In the genomic region with DNA sequence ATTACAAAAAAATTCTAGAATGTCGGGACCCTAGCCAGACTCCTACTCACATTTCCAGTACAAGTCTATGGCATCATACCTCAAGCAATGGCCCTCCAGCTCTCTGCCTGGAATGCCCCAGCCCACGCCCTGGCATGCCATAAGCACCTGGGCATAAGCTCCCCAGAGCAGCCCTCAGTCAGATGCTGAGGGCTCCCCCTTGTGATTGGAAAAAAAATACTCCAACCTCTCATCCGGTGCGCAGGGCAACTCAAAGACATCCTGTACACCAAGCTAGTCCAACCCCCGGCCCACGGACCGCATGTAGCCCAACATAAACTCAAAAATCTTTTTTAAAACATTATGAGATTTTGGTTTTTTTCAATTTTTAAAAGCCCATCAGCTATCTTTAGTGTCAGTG, we compare ENCODE assay signal across 8 cellular contexts.
A peak's percentile ranks its signal among the peaks of the same experiment; 100 is the strongest.
DNase-seq lines count a peak whose midpoint lies in the region; ATAC-seq, FAIRE-seq and TF ChIP-seq lines count a peak whose summit lies in the region.

No MANE protein-coding gene starts in this region.

- H2AFZ ChIP-seq in OCI-LY7 (ENCODE audit: low read length) (no peak overlapping the region), endothelial cell of umbilical vein (ENCODE audit: low read depth, low read length) (no peak overlapping the region), osteoblast (ENCODE audit: low read length) (no peak overlapping the region)

- TF ChIP-seq CTCF in DOHH2 (IDR thresholded peaks at IDR 0.05; ENCODE audit: low read depth, low read length, poor library complexity, severe bottlenecking) (peak; percentile 39), OCI-LY7 (conservative IDR thresholded peaks at IDR 0.05; ENCODE audit: low read length) (peak; percentile 48), endothelial cell of umbilical vein (IDR thresholded peaks at IDR 0.05; ENCODE audit: extremely low read depth in 1 of 2, insufficient read depth in 1 of 2, low read depth in 1 of 2, low read length in 2 of 2) (peak; percentile 36 to 58), osteoblast (IDR thresholded peaks at IDR 0.05; ENCODE audit: extremely low read depth, low read depth, low read length) (peak; percentile 67)

- no peaks in the 10 kb centered on the region for H3K36me3 ChIP-seq in DOHH2 (ENCODE audit: control insufficient read depth, low read length)
- no peaks in the 10 kb centered on the region for H3K36me3 ChIP-seq in OCI-LY7 (ENCODE audit: insufficient read depth, low read length)
- no peaks in the 10 kb centered on the region for H3K36me3 ChIP-seq in endothelial cell of umbilical vein (ENCODE audit: control insufficient read depth in 2 of 2, extremely low read depth in 1 of 2, insufficient read depth in 2 of 2, low read length in 2 of 2)
- no peaks in the 10 kb centered on the region for H3K36me3 ChIP-seq in osteoblast (ENCODE audit: insufficient read depth, low read length)

- DNase-seq in OCI-LY7 (ENCODE audit: low spot score), result peak; percentile 5
- peak; percentile 46 for DNase-seq in endothelial cell of umbilical vein (ENCODE audit: low read depth, low spot score)
- DNase-seq in osteoblast (ENCODE audit: insufficient read length, low spot score, missing footprints), result peak; percentile 51
- DNase-seq in kidney glomerular epithelial cell (lab: John Stamatoyannopoulos, UW), result no peak
- no peak for DNase-seq in cerebellar nuclear complex (lab: John Stamatoyannopoulos, UW)

- H3K9ac ChIP-seq in endothelial cell of umbilical vein (replicated peaks; ENCODE audit: extremely low read depth, insufficient read depth, low read length), result no peak overlapping the region

- H4K20me1 ChIP-seq in DOHH2 (ENCODE audit: control insufficient read depth, insufficient read depth, low read depth, low read length), result no peaks in the 10 kb centered on the region
- H4K20me1 ChIP-seq in OCI-LY7 (ENCODE audit: insufficient read depth, low read length), result no peaks in the 10 kb centered on the region
- no peaks in the 10 kb centered on the region for H4K20me1 ChIP-seq in endothelial cell of umbilical vein (replicated peaks; ENCODE audit: control insufficient read depth, extremely low read depth, insufficient read depth, low read length)
- no peaks in the 10 kb centered on the region for H4K20me1 ChIP-seq in osteoblast (ENCODE audit: insufficient read depth, low read length)

- no peaks in the 10 kb centered on the region for H3K9me1 ChIP-seq in endothelial cell of umbilical vein (replicated peaks; ENCODE audit: control insufficient read depth, extremely low read depth, insufficient read depth, low read length)

- no peak for FAIRE-seq in endothelial cell of umbilical vein (lab: Jason Lieb, UNC)

- H3K79me2 ChIP-seq in DOHH2 (ENCODE audit: control insufficient read depth, low read length), result no peaks in the 10 kb centered on the region
- no peaks in the 10 kb centered on the region for H3K79me2 ChIP-seq in OCI-LY7 (ENCODE audit: insufficient read depth, low read depth, low read length)
- no peaks in the 10 kb centered on the region for H3K79me2 ChIP-seq in endothelial cell of umbilical vein (ENCODE audit: control insufficient read depth, insufficient read depth, low read length)
- no peaks in the 10 kb centered on the region for H3K79me2 ChIP-seq in osteoblast (ENCODE audit: insufficient read depth, low read length)

- no peaks in the 10 kb centered on the region for H3F3A ChIP-seq in DOHH2 (ENCODE audit: control insufficient read depth, insufficient read depth)

- peak; percentile 49 for ATAC-seq in GM18873 (IDR thresholded peaks at IDR 0.05; ENCODE audit: low FRiP score, unreplicated experiment)
- peak; percentile 85 for ATAC-seq in HG03103 (IDR thresholded peaks at IDR 0.05; ENCODE audit: low read depth, unreplicated experiment)

- POLR2A ChIA-PET in OCI-LY7 (lab: Charles Lee), result interaction anchor here (0.7 kb wide), 1 partner anchor 652 kb away, joined by 3 read pairs; no protein-coding TSS in a partner anchor
- POLR2A ChIA-PET in endothelial cell of umbilical vein (lab: Charles Lee), result no interaction called here

- CTCF ChIA-PET in OCI-LY7 (lab: Charles Lee; ENCODE audit: unreplicated experiment), result no interaction called here
- CTCF ChIA-PET in endothelial cell of umbilical vein (lab: Charles Lee), result interaction anchor here (0.6 to 3.4 kb wide), 26 partner anchors 11 to 1606 kb away, joined by 3 to 263 read pairs (median 4); no protein-coding TSS in a partner anchor

- peaks cover 3% of the 10 kb centered on the region for H3K27me3 ChIP-seq in DOHH2 (ENCODE audit: control insufficient read depth, low read length)
- H3K27me3 ChIP-seq in endothelial cell of umbilical vein (ENCODE audit: control insufficient read depth in 2 of 2, insufficient read depth in 2 of 2, low read length in 2 of 2), result no peaks in the 10 kb centered on the region
- no peaks in the 10 kb centered on the region for H3K27me3 ChIP-seq in osteoblast (ENCODE audit: insufficient read depth, low read length)

- H3K4me2 ChIP-seq in DOHH2 (ENCODE audit: low read length) (no peak overlapping the region), OCI-LY7 (ENCODE audit: low read length) (no peak overlapping the region), endothelial cell of umbilical vein (ENCODE audit: insufficient read depth, low read length) (no peak overlapping the region), osteoblast (ENCODE audit: insufficient read depth, low read length) (no peak overlapping the region)

- H3K27ac ChIP-seq in DOHH2 (ENCODE audit: low read depth, low read length) (no peak overlapping the region), OCI-LY7 (ENCODE audit: low read depth, low read length, poor library complexity, severe bottlenecking) (no peak overlapping the region), endothelial cell of umbilical vein (ENCODE audit: insufficient read depth, low read depth, low read length) (no peak overlapping the region), osteoblast (ENCODE audit: low read depth, low read length) (no peak overlapping the region)

- dilution Hi-C loops in endothelial cell of umbilical vein (cut with MboI; ENCODE audit: extremely low pct_ligation_motif_present, low sequenced_read_pairs), result no loop called here

- H3K9me2 ChIP-seq in DOHH2 (replicated peaks; ENCODE audit: control insufficient read depth, low read length), result no peaks in the 10 kb centered on the region
- no peaks in the 10 kb centered on the region for H3K9me2 ChIP-seq in OCI-LY7 (ENCODE audit: insufficient read depth, low read length)

- BruUV-seq in OCI-LY7 (replicated peaks; lab: Mats Ljungman, UMichigan) (no TSS peak), endothelial cell of umbilical vein (replicated peaks; lab: Mats Ljungman, UMichigan) (no TSS peak)

- no peaks in the 10 kb centered on the region for H3K9me3 ChIP-seq in DOHH2 (ENCODE audit: control insufficient read depth, insufficient read depth, low read length)
- H3K9me3 ChIP-seq in OCI-LY7 (ENCODE audit: low read length), result no peaks in the 10 kb centered on the region
- H3K9me3 ChIP-seq in endothelial cell of umbilical vein (replicated peaks; ENCODE audit: control insufficient read depth, insufficient read depth, low read length), result no peaks in the 10 kb centered on the region
- H3K9me3 ChIP-seq in osteoblast (ENCODE audit: low read depth, low read length), result no peaks in the 10 kb centered on the region

- no peak overlapping the region for H3K4me3 ChIP-seq in DOHH2 (ENCODE audit: low read length)
- no peak overlapping the region for H3K4me3 ChIP-seq in OCI-LY7 (ENCODE audit: low read depth, low read length, poor library complexity, severe bottlenecking)
- no peak overlapping the region for H3K4me3 ChIP-seq in endothelial cell of umbilical vein (replicated peaks in 1 of 3; ENCODE audit: insufficient read depth in 1 of 3, low read depth in 1 of 3, low read length in 3 of 3)
- H3K4me3 ChIP-seq in osteoblast (ENCODE audit: insufficient read depth, low read length), result no peak overlapping the region

- no peak for TF ChIP-seq POLR2A in endothelial cell of umbilical vein (IDR thresholded peaks at IDR 0.05; ENCODE audit: low read depth, low read length)

- H3K4me1 ChIP-seq in DOHH2 (ENCODE audit: control insufficient read depth, low read length), result no peaks in the 10 kb centered on the region
- no peaks in the 10 kb centered on the region for H3K4me1 ChIP-seq in OCI-LY7 (ENCODE audit: insufficient read depth, low read length, poor library complexity, severe bottlenecking)
- no peaks in the 10 kb centered on the region for H3K4me1 ChIP-seq in endothelial cell of umbilical vein (ENCODE audit: control insufficient read depth, extremely low read depth, insufficient read depth, low read length)
- H3K4me1 ChIP-seq in osteoblast (ENCODE audit: insufficient read depth, low read length), result no peaks in the 10 kb centered on the region

- intact Hi-C loops in OCI-LY7 (cut with micrococcal nuclease; ENCODE audit: unreplicated experiment), result loop anchor here (10.0 kb wide), 1 partner anchor 119 kb away; no protein-coding TSS in a partner anchor
- intact Hi-C loops in endothelial cell of umbilical vein (cut with micrococcal nuclease), result loop anchor here (1.0 kb wide), 1 partner anchor 120 kb away; no protein-coding TSS in a partner anchor

TF ChIP-seq in endothelial cell of umbilical vein, 7 proteins besides CTCF, POLR2A, EP300 and RAD21:
- TF ChIP-seq JUN (IDR thresholded peaks at IDR 0.05; ENCODE audit: borderline replicate concordance, insufficient read depth, insufficient read length, low read depth) (no peak), GATA2 (IDR thresholded peaks at IDR 0.05; ENCODE audit: insufficient read depth, insufficient read length, low read depth, low read length) (no peak), EZH2 (IDR thresholded peaks at IDR 0.05; ENCODE audit: borderline replicate concordance, low read depth, low read length, severe bottlenecking) (no peak), POLR2AphosphoS5 (IDR thresholded peaks at IDR 0.05; ENCODE audit: insufficient read depth, low read depth, low read length) (no peak), FOS (IDR thresholded peaks at IDR 0.05; ENCODE audit: borderline replicate concordance, insufficient read depth, low read length) (no peak), MYC (IDR thresholded peaks at IDR 0.05; ENCODE audit: low read depth, low read length) (no peak)

Comparison
In these comparisons a context has a peak if more than half of its experiments do, and no peak if none do; other contexts are left out.
1. DNase-seq: peak in OCI-LY7 (single experiment), endothelial cell of umbilical vein (single experiment) and osteoblast (single experiment); none in kidney glomerular epithelial cell (single experiment) and cerebellar nuclear complex (0 of 2).
2. Peak in every context shown above with its lines, with median percentiles within 50 percentile points of each other: CTCF ChIP-seq.